ENCODE assay signal across 8 cellular contexts in genomic region chr17:32445075-32445427, GRCh38. TPM values are rescaled to one million over a fixed set of nuclear protein-coding genes. Genes with fewer than 3 reads are reported as not detected.
A peak's percentile ranks its signal among the peaks of the same experiment; 100 is the strongest.
DNase-seq lines count a peak whose midpoint lies in the region; ATAC-seq and TF ChIP-seq lines count a peak whose summit lies in the region.

No MANE protein-coding gene starts in this region.

- no peak for TF ChIP-seq RAD21 in Ishikawa (IDR thresholded peaks at IDR 0.05; ENCODE audit: low read depth)

- H3K9me3 Mint-ChIP-seq in activated CD8-positive, alpha-beta T cell treated with anti-CD3 and anti-CD28 coated beads for 36 hours = no peaks in the 10 kb centered on the region
- peaks cover 7% of the 10 kb centered on the region for H3K9me3 Mint-ChIP-seq in nephron progenitor cell

- H3K27me3 Mint-ChIP-seq in activated CD8-positive, alpha-beta T cell treated with anti-CD3 and anti-CD28 coated beads for 36 hours = peaks cover 6% of the 10 kb centered on the region
- peaks cover 20% of the 10 kb centered on the region for H3K27me3 Mint-ChIP-seq in nephron progenitor cell (ENCODE audit: low read depth, poor library complexity)

- TF ChIP-seq POLR2A in thyroid gland (IDR thresholded peaks at IDR 0.05) = no peak

- POLR2A ChIA-PET in activated CD8-positive, alpha-beta T cell treated with anti-CD3 and anti-CD28 coated beads for 36 hours (lab: Charles Lee) = interaction anchor here (0.7 to 1.9 kb wide), 12 partner anchors 9 to 431 kb away, joined by 3 to 13 read pairs (median 4); partner anchors contain the start of genes C17orf75, CDK5R1 and MYO1D

- ATAC-seq in GM18867 (IDR thresholded peaks at IDR 0.05; ENCODE audit: unreplicated experiment) (peak; percentile 11), HG03520 (IDR thresholded peaks at IDR 0.05; ENCODE audit: unreplicated experiment) (no peak)
- peak; percentile 19 for ATAC-seq in activated CD8-positive, alpha-beta T cell treated with anti-CD3 and anti-CD28 coated beads for 36 hours

- CTCF ChIA-PET in activated CD8-positive, alpha-beta T cell treated with anti-CD3 and anti-CD28 coated beads for 36 hours (lab: Charles Lee) = interaction anchor here (0.9 to 11.1 kb wide), 12 partner anchors 8 to 433 kb away, joined by 3 to 164 read pairs (median 6); partner anchors contain the start of genes CDK5R1 and MYO1D

- H3K27ac Mint-ChIP-seq in activated CD8-positive, alpha-beta T cell treated with anti-CD3 and anti-CD28 coated beads for 36 hours = peak overlapping the region; percentile 76
- H3K27ac Mint-ChIP-seq in nephron progenitor cell = peak overlapping the region; percentile 98

- peak overlapping the region in 2 of 3 donors; percentile 55 to 80 for H3K27ac ChIP-seq in thyroid gland

- no peak for TF ChIP-seq EP300 in Ishikawa (IDR thresholded peaks at IDR 0.05; ENCODE audit: borderline replicate concordance)

- H3K36me3 ChIP-seq in thyroid gland = peaks cover 13 to 14% of the 10 kb centered on the region in 2 donors

- peaks cover 18 to 19% of the 10 kb centered on the region in 2 donors for H3K4me1 ChIP-seq in thyroid gland

- intact Hi-C loops in activated CD8-positive, alpha-beta T cell treated with anti-CD3 and anti-CD28 coated beads for 36 hours (cut with micrococcal nuclease) = no loop called here
- intact Hi-C loops in thyroid gland (cut with DNase I) = no loop called here

- peak overlapping the region; percentile 80 for H3K4me3 Mint-ChIP-seq in activated CD8-positive, alpha-beta T cell treated with anti-CD3 and anti-CD28 coated beads for 36 hours
- H3K4me3 Mint-ChIP-seq in nephron progenitor cell = peak overlapping the region; percentile 96

- H3K27me3 ChIP-seq in thyroid gland = no peaks in the 10 kb centered on the region

- DNase-seq in A172 (ENCODE audit: low spot score) (peak; percentile 84), fibroblast of mammary gland (ENCODE audit: low read depth) (peak; percentile 72), nephron progenitor cell (peak; percentile 42), thyroid gland (no peak)
- peak; percentile 51 for DNase-seq in activated CD8-positive, alpha-beta T cell treated with anti-CD3 and anti-CD28 coated beads for 36 hours

- peaks cover 35% of the 10 kb centered on the region for H3K36me3 Mint-ChIP-seq in activated CD8-positive, alpha-beta T cell treated with anti-CD3 and anti-CD28 coated beads for 36 hours (ENCODE audit: low read depth)
- H3K36me3 Mint-ChIP-seq in nephron progenitor cell (ENCODE audit: low read depth) = peaks cover 20% of the 10 kb centered on the region

- peaks cover 39% of the 10 kb centered on the region for H3K4me1 Mint-ChIP-seq in activated CD8-positive, alpha-beta T cell treated with anti-CD3 and anti-CD28 coated beads for 36 hours (ENCODE audit: low read depth)
- H3K4me1 Mint-ChIP-seq in nephron progenitor cell = peaks cover 25% of the 10 kb centered on the region

- TF ChIP-seq CTCF in activated CD8-positive, alpha-beta T cell treated with anti-CD3 and anti-CD28 coated beads for 36 hours (IDR thresholded peaks at IDR 0.05) = no peak
- TF ChIP-seq CTCF in fibroblast of mammary gland (conservative IDR thresholded peaks at IDR 0.05; ENCODE audit: control insufficient read depth, insufficient read depth, low read depth, low read length) = no peak
- no peak for TF ChIP-seq CTCF in nephron progenitor cell (IDR thresholded peaks at IDR 0.05)
- TF ChIP-seq CTCF in thyroid gland (IDR thresholded peaks at IDR 0.05) = no peak

- H3K9me3 ChIP-seq in thyroid gland = no peaks in the 10 kb centered on the region

- WGBS in thyroid gland, 2 donors = 0% methylated on average over 13 to 15 of the region's 15 CpGs

- H3K4me3 ChIP-seq in fibroblast of mammary gland (ENCODE audit: control insufficient read depth, low read depth, low read length) (peak overlapping the region; percentile 97), thyroid gland (replicated peaks in 1 of 3) (peak overlapping the region; percentile 29 to 81 (median 67))

TF ChIP-seq in Ishikawa, 13 proteins besides CTCF, POLR2A, EP300 and RAD21:
- no peak for TF ChIP-seq ZBTB7A (IDR thresholded peaks at IDR 0.05; ENCODE audit: low read depth)
- TF ChIP-seq CEBPB (IDR thresholded peaks at IDR 0.05) = no peak
- 0 out of 2 replicates have a peak, but pooled peaks have one; percentile 3 for TF ChIP-seq TAF1 (IDR thresholded peaks at IDR 0.05; ENCODE audit: low read depth)
TF ChIP-seq in Ishikawa: peak in this region for 1.

RNA-seq across cellular contexts. Expression of gene PSMD11, which starts 0.7 kb away (rescaled TPM):
- 214 and 304 TPM in 2 replicates for total RNA-seq in A172 (2014; rRNA removed; shearing (Covaris generic))
- 100 to 1,000 TPM; 119 to 130 TPM for total RNA-seq in activated CD8-positive, alpha-beta T cell treated with anti-CD3 and anti-CD28 coated beads for 36 hours
- total RNA-seq in thyroid gland = 10 to 100 TPM; 41.3 to 73.8 (median 64.3) TPM

RNA-seq across cellular contexts. Expression of gene CDK5R1, which starts 41.7 kb away (rescaled TPM):
- total RNA-seq in A172 (2014; rRNA removed; shearing (Covaris generic)) = 5.0 and 6.3 TPM in 2 replicates
- 10 to 100 TPM; 10.2 to 10.5 TPM for total RNA-seq in activated CD8-positive, alpha-beta T cell treated with anti-CD3 and anti-CD28 coated beads for 36 hours
- total RNA-seq in thyroid gland = under 1 TPM; 0.49 to 0.78 (median 0.58) TPM

Comparison
In these comparisons a context has a peak if more than half of its experiments do, and no peak if none do; other contexts are left out.
1. DNase-seq: peak in A172 (single experiment), activated CD8-positive, alpha-beta T cell treated with anti-CD3 and anti-CD28 coated beads for 36 hours (single experiment), fibroblast of mammary gland (single experiment) and nephron progenitor cell (single experiment); none in thyroid gland (0 of 2).